8 cellular contexts compared by ENCODE assay signal in genomic region chr19:1438933-1439358, GRCh38. TPM values are rescaled to one million over a fixed set of nuclear protein-coding genes. Genes with fewer than 3 reads are reported as not detected.
DNase-seq lines count a peak whose midpoint lies in the region; ATAC-seq and TF ChIP-seq lines count a peak whose summit lies in the region.

No MANE protein-coding gene starts in this region.

- no peak for DNase-seq in colonic mucosa
- DNase-seq in nephron progenitor cell, result no peak
- no peak for DNase-seq in NCI-H82 (lab: John Stamatoyannopoulos, UW)
- no peak for DNase-seq in NCI-H1417 (lab: John Stamatoyannopoulos, UW)
- DNase-seq in NCI-H774 (lab: John Stamatoyannopoulos, UW), result no peak

- no peaks in the 10 kb centered on the region for H3K27me3 ChIP-seq in KMS-11 (ENCODE audit: insufficient read depth, low read depth)
- no peaks in the 10 kb centered on the region for H3K27me3 ChIP-seq in colonic mucosa

- intact Hi-C loops in colonic mucosa (cut with DNase I), result no loop called here

- H3K9me3 Mint-ChIP-seq in nephron progenitor cell, result no peaks in the 10 kb centered on the region

- H3K4me1 Mint-ChIP-seq in nephron progenitor cell, result peaks cover 43% of the 10 kb centered on the region

- peaks cover 33% of the 10 kb centered on the region for H3K36me3 Mint-ChIP-seq in nephron progenitor cell (ENCODE audit: low read depth)

- H2AFZ ChIP-seq in KMS-11 (ENCODE audit: low read depth), result no peak overlapping the region

- peaks cover 11% of the 10 kb centered on the region; the same call in 1 of the 2 replicates for H3K36me3 ChIP-seq in KMS-11 (ENCODE audit: insufficient read depth)
- H3K36me3 ChIP-seq in colonic mucosa, result peaks cover 18% of the 10 kb centered on the region

- H3K4me3 Mint-ChIP-seq in nephron progenitor cell, result peak overlapping the region; percentile 97

- H3K79me2 ChIP-seq in KMS-11 (ENCODE audit: insufficient read depth, low read depth), result peaks cover 24% of the 10 kb centered on the region

- H3K27me3 Mint-ChIP-seq in nephron progenitor cell (ENCODE audit: low read depth, poor library complexity), result peaks cover 10% of the 10 kb centered on the region

- H3K9me3 ChIP-seq in colonic mucosa, result no peaks in the 10 kb centered on the region

- H3K4me3 ChIP-seq in KMS-11 (IDR thresholded peaks at IDR 0.05; ENCODE audit: insufficient read depth, low read depth, low read length), result no peak overlapping the region
- peak overlapping the region; percentile 73 for H3K4me3 ChIP-seq in colonic mucosa

- H3K4me2 ChIP-seq in KMS-11, result peak overlapping the region; percentile 58

- TF ChIP-seq CTCF in C4-2B (conservative IDR thresholded peaks at IDR 0.05), result no peak
- no peak for TF ChIP-seq CTCF in KMS-11 (conservative IDR thresholded peaks at IDR 0.05; ENCODE audit: low read depth, low read length)
- TF ChIP-seq CTCF in colonic mucosa (IDR thresholded peaks at IDR 0.05), result no peak
- no peak for TF ChIP-seq CTCF in nephron progenitor cell (IDR thresholded peaks at IDR 0.05)

- H3K27ac ChIP-seq in C4-2B (peak overlapping the region; percentile 98), KMS-11 (peak overlapping the region; percentile 82), colonic mucosa (no peak overlapping the region)

- H3K4me1 ChIP-seq in KMS-11 (ENCODE audit: low read depth, poor library complexity, severe bottlenecking) (peaks cover 17% of the 10 kb centered on the region), colonic mucosa (peaks cover 12% of the 10 kb centered on the region)

- peaks cover 9% of the 10 kb centered on the region for H4K20me1 ChIP-seq in KMS-11 (ENCODE audit: insufficient read depth)

- H3K27ac Mint-ChIP-seq in nephron progenitor cell, result peak overlapping the region; percentile 90

- ATAC-seq in HG02763 (IDR thresholded peaks at IDR 0.05; ENCODE audit: unreplicated experiment), result no peak

- H3K9ac ChIP-seq in KMS-11 (peak overlapping the region; percentile 93), colonic mucosa (ENCODE audit: low read depth in 2 of 2, low read length in 2 of 2) (peak overlapping the region; percentile 81 to 90)

RNA-seq across cellular contexts. Expression of gene RPS15, which starts 0.8 kb away (rescaled TPM):
- 1,000 to 10,000 TPM; 1,055 to 1,445 TPM for total RNA-seq in colonic mucosa

RNA-seq across cellular contexts. Expression of gene APC2, which starts 11.0 kb away (rescaled TPM):
- total RNA-seq in colonic mucosa, result under 1 TPM; 0.05 to 0.42 TPM

RNA-seq across cellular contexts. Expression of gene DAZAP1, which starts 31.6 kb away (rescaled TPM):
- total RNA-seq in colonic mucosa, result 100 to 1,000 TPM in 1 of 2 donors, 10 to 100 TPM in 1; 92.9 to 210 TPM

RNA-seq across cellular contexts. Expression of gene GAMT, which starts 37.6 kb away (rescaled TPM):
- 1 to 10 TPM; 3.3 to 3.7 TPM for total RNA-seq in colonic mucosa

RNA-seq across cellular contexts. Expression of gene C19orf25, which starts 40.1 kb away (rescaled TPM):
- 10 to 100 TPM; 27.3 to 46.9 TPM for total RNA-seq in colonic mucosa
